ENCODE assay signal across 1 cellular context in the genomic region with DNA sequence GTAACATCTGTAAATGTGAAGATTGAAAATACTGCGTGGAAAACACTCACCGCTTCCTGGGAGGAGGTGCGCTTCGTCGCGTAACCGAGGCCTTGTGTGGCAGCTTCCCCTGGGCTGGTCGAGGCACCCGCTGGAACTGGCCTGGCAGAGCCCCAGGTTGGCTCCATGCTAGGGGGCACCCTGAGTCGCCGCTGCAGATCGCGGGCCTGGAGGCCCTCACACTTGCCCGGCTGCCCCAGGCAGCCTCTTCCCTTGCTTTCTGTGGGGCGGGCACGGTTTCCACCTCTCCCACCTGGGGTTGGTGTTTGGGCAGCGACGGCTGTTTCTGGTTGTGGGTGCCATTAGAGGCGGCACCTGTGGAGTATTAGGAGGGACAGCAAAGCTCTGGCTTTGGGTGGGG.
TF ChIP-seq lines count a peak whose summit lies in the region.

No MANE protein-coding gene starts in this region.

TF ChIP-seq in endothelial cell of umbilical vein, 7 proteins besides CTCF, POLR2A, EP300 and RAD21 (continued from another document):
- TF ChIP-seq MYC (IDR thresholded peaks at IDR 0.05; ENCODE audit: low read depth, low read length) = no peak
- no peak for TF ChIP-seq EZH2 (IDR thresholded peaks at IDR 0.05; ENCODE audit: borderline replicate concordance, low read depth, low read length, severe bottlenecking)
- TF ChIP-seq POLR2AphosphoS5 (IDR thresholded peaks at IDR 0.05; ENCODE audit: insufficient read depth, low read depth, low read length) = no peak
- TF ChIP-seq, protein P1, sequence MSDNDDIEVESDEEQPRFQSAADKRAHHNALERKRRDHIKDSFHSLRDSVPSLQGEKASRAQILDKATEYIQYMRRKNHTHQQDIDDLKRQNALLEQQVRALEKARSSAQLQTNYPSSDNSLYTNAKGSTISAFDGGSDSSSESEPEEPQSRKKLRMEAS (IDR thresholded peaks at IDR 0.05; ENCODE audit: insufficient read depth, insufficient read length) = no peak
- no peak for TF ChIP-seq GATA2 (IDR thresholded peaks at IDR 0.05; ENCODE audit: insufficient read depth, insufficient read length, low read depth, low read length)
- TF ChIP-seq FOS (IDR thresholded peaks at IDR 0.05; ENCODE audit: borderline replicate concordance, insufficient read depth, low read length) = no peak
